ENCODE assay signal across 1 cellular context in the genomic region with DNA sequence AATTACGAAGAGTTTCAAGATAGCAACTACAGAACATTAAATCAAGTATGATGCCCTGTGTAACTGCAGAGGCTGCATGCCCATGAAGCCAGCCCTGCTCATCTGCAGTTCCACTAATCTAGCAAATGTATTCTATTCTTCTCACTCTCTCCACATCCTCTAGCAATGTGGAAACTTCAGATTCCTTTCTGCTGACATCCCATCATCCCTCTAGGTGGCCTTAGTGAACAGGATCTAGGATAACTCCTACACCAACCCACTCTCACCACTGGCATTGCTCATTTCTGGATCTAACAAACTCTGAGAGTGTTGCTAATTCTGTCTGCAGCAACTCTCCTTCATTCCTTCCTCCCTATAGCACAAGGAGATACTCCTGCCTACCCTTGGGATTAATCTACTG.
TF ChIP-seq lines count a peak whose summit lies in the region.

No MANE protein-coding gene starts in this region.

TF ChIP-seq in SK-N-SH treated with all-trans-retinoic acid at 6 μM for 48 hours, 23 proteins besides CTCF, POLR2A, EP300 and RAD21 (continued from another document):
- no peak for TF ChIP-seq OSR1 (CRISPR knock-in tag; IDR thresholded peaks at IDR 0.05)
- TF ChIP-seq CSDC2 (CRISPR knock-in tag; IDR thresholded peaks at IDR 0.05): no peak
- no peak for TF ChIP-seq RARB (CRISPR knock-in tag; IDR thresholded peaks at IDR 0.05)
- no peak for TF ChIP-seq GLIS3 (CRISPR knock-in tag; IDR thresholded peaks at IDR 0.05)
- no peak for TF ChIP-seq BACH2 (CRISPR knock-in tag; IDR thresholded peaks at IDR 0.05; ENCODE audit: borderline replicate concordance)
